Comparison of ENCODE assay signal across 8 cellular contexts in the genomic region with DNA sequence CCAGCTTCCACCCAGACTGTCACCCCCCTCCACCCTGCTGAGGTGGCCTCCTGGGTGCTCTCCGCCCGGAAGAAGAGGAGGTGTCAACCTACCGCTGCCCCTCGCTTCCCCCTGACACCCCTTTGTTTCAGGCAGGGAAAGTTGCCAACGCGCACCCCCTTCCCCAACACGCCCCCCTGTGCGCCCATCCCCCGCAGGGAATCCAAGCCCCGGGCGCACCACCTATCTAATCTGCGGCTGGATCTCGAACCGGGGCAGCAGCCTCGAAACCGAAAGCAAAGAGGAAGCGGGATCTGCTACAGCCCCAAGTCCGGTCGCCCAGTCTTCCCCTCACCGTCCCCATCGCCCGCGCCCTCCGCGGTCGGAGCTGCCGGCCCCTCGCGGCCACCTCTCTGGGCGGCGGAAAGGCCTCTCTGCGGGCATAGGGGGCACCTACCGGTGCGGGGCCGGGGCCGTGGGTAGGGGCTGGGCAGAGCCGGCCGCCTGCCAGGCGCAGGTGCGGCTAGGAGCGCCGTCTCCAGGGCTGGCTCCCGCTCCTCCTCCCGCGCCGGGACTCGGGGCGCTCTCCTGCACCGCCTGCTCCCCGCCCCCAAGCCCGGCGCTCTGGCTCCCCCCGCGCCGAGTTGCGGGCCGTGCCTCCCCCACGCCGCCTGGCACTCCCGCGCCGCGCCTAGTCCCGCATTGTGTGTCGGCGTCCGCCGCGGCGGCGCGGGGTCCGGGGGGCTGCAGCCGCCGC. TPM values are rescaled to one million over a fixed set of nuclear protein-coding genes. Genes with fewer than 3 reads are reported as not detected.
DNase-seq lines count a peak whose midpoint lies in the region; ATAC-seq and TF ChIP-seq lines count a peak whose summit lies in the region.

No MANE protein-coding gene starts in this region.

- H3K18ac ChIP-seq in trophoblast cell (ENCODE audit: low read length): no peak overlapping the region

- no peaks in the 10 kb centered on the region for H3K79me1 ChIP-seq in trophoblast cell (ENCODE audit: low read length)

- peaks cover 27 to 51% of the 10 kb centered on the region in 2 donors for H3K4me1 ChIP-seq in adrenal gland (replicated peaks in 1 of 2)
- peaks cover 2 to 31% (median 12%) of the 10 kb centered on the region in 9 donors for H3K4me1 ChIP-seq in heart right ventricle
- peaks cover 4 to 11% of the 10 kb centered on the region in 2 experiments for H3K4me1 ChIP-seq in trophoblast cell (ENCODE audit: control insufficient read depth in 1 of 2, insufficient read depth in 2 of 2, low read length in 2 of 2)

- H3K36me3 ChIP-seq in adrenal gland (replicated peaks in 1 of 2): no peaks in the 10 kb centered on the region
- no peaks in the 10 kb centered on the region for H3K36me3 ChIP-seq in heart right ventricle
- no peaks in the 10 kb centered on the region for H3K36me3 ChIP-seq in trophoblast cell (ENCODE audit: control insufficient read depth in 1 of 2, insufficient read depth in 2 of 2, low read length in 2 of 2)

- H3K14ac ChIP-seq in trophoblast cell (ENCODE audit: low read length): no peak overlapping the region

- H3K23ac ChIP-seq in trophoblast cell (ENCODE audit: low read length): no peak overlapping the region

- H4K8ac ChIP-seq in trophoblast cell (ENCODE audit: low read depth, low read length): no peak overlapping the region

- no peak for TF ChIP-seq CTCF in GM12864 (IDR thresholded peaks at IDR 0.05; ENCODE audit: low read depth, low read length, missing control alignments)
- no peak for TF ChIP-seq CTCF in adrenal gland (IDR thresholded peaks at IDR 0.05)
- no peak for TF ChIP-seq CTCF in heart right ventricle (IDR thresholded peaks at IDR 0.05)

- no peak overlapping the region for H3K9ac ChIP-seq in trophoblast cell (ENCODE audit: low read length)

- H3K9me3 ChIP-seq in adrenal gland (replicated peaks in 1 of 3): no peaks in the 10 kb centered on the region
- H3K9me3 ChIP-seq in heart right ventricle: no peaks in the 10 kb centered on the region
- no peaks in the 10 kb centered on the region for H3K9me3 ChIP-seq in trophoblast cell (ENCODE audit: insufficient read depth, low read depth, low read length)

- no peak overlapping the region for H2AK5ac ChIP-seq in trophoblast cell (ENCODE audit: low read length)

- peak overlapping the region in 4 of 5 donors; percentile 72 to 91 (median 90) for H3K27ac ChIP-seq in adrenal gland
- H3K27ac ChIP-seq in heart right ventricle: peak overlapping the region in 4 of 10 donors; percentile 35 to 84 (median 55)
- H3K27ac ChIP-seq in trophoblast cell (ENCODE audit: low read depth, low read length): no peak overlapping the region

- H3K4ac ChIP-seq in trophoblast cell (ENCODE audit: low read depth, low read length): no peak overlapping the region

- H3K27me3 ChIP-seq in adrenal gland (no peaks in the 10 kb centered on the region), heart right ventricle (peaks cover 0 to 33% (median 9%) of the 10 kb centered on the region in 7 donors), trophoblast cell (ENCODE audit: insufficient read depth, low read length) (peaks cover 29% of the 10 kb centered on the region)

- intact Hi-C loops in adrenal gland (cut with DNase I): loop anchor here in 1 of 2 donors (5.0 kb wide), 1 partner anchor 88 kb away; no protein-coding TSS in a partner anchor
- intact Hi-C loops in heart right ventricle (cut with DNase I): no loop called here

- TF ChIP-seq POLR2A in adrenal gland (IDR thresholded peaks at IDR 0.05): peak in 1 of 2 donors; percentile 34

- ATAC-seq in HG02759 (IDR thresholded peaks at IDR 0.05; ENCODE audit: unreplicated experiment) (peak; percentile 68), heart right ventricle (peak; percentile 50 to 74 (median 62)), HG02970 (IDR thresholded peaks at IDR 0.05; ENCODE audit: low FRiP score, unreplicated experiment) (no peak)

- DNase-seq in GM12864 (ENCODE audit: low read depth): no peak
- peak; percentile 54 for DNase-seq in RPMI7951 (ENCODE audit: low read depth)
- peak; percentile 34 to 66 (median 58) for DNase-seq in adrenal gland
- DNase-seq in heart right ventricle: peak; percentile 16 to 33
- DNase-seq in trophoblast cell: peak in 1 of 2 donors; percentile 46
- DNase-seq in hippocampal formation (lab: John Stamatoyannopoulos, UW): no peak

- H4K12ac ChIP-seq in trophoblast cell (ENCODE audit: low read depth, low read length): no peak overlapping the region

- H3K4me2 ChIP-seq in trophoblast cell (ENCODE audit: low read length): peak overlapping the region; percentile 82

- H4K91ac ChIP-seq in trophoblast cell (ENCODE audit: low read depth, low read length): no peak overlapping the region

- no peak overlapping the region for H2AFZ ChIP-seq in trophoblast cell (ENCODE audit: insufficient read depth, low read length, poor library complexity)

- H2BK120ac ChIP-seq in trophoblast cell (ENCODE audit: insufficient read depth, low read length, poor library complexity): no peak overlapping the region

- H2BK5ac ChIP-seq in trophoblast cell (ENCODE audit: low read depth, low read length, poor library complexity): no peak overlapping the region

- H3K4me3 ChIP-seq in GM12864 (ENCODE audit: low read depth, low read length) (peak overlapping the region; percentile 69), adrenal gland (peak overlapping the region; percentile 76 to 97 (median 92)), heart right ventricle (peak overlapping the region; percentile 80 to 98 (median 94)), trophoblast cell (ENCODE audit: low read depth, low read length) (peak overlapping the region; percentile 72)

- 0 to 1% (median 0%) methylated on average over 3 to 73 of the region's 75 CpGs for WGBS in adrenal gland, 4 donors
- WGBS in heart right ventricle, 2 donors: 1% methylated on average over 49 to 75 of the region's 75 CpGs
- WGBS in trophoblast cell (ENCODE audit: extremely low coverage, insufficient coverage, insufficient read length): no CpG with 5 or more reads among the region's 75 CpGs

- H3K79me2 ChIP-seq in trophoblast cell (ENCODE audit: control insufficient read depth, insufficient read depth, low read length, poor library complexity): no peaks in the 10 kb centered on the region

- no peak overlapping the region for H2BK12ac ChIP-seq in trophoblast cell (ENCODE audit: low read length)

RNA-seq across cellular contexts. Expression of gene PLEKHH1, which starts 18.3 kb away (rescaled TPM):
- 2.3 and 2.6 TPM in 2 replicates for total RNA-seq in RPMI7951 (2014; rRNA removed; shearing (Covaris generic))
- total RNA-seq in adrenal gland (10 to 100 TPM in 7 of 8 donors, 1 to 10 TPM in 1; 8.3 to 30.6 (median 18.6) TPM), heart right ventricle (1 to 10 TPM; 1.7 to 7.8 (median 3.7) TPM)
- polyA plus RNA-seq in adrenal gland (10 to 100 TPM; 19.3 to 50.4 (median 28.0) TPM), heart right ventricle (10 to 100 TPM in 1 of 2 donors, 1 to 10 TPM in 1; 2.3 to 14.8 TPM)
- polyA plus RNA-seq in trophoblast cell (2013): 5.5 and 5.9 TPM in 2 replicates

RNA-seq across cellular contexts. Expression of gene TMEM229B, which starts 26.3 kb away (rescaled TPM):
- 3.7 TPM in 2 replicates for total RNA-seq in RPMI7951 (2014; rRNA removed; shearing (Covaris generic))
- 10 to 100 TPM; 27.8 to 63.9 (median 40.1) TPM for total RNA-seq in adrenal gland
- 10 to 100 TPM in 2 of 3 donors, 1 to 10 TPM in 1; 5.7 to 31.9 (median 12.0) TPM for polyA plus RNA-seq in adrenal gland
- total RNA-seq in heart right ventricle: 1 to 10 TPM in 9 of 10 donors, under 1 TPM in 1; 1.00 to 5.9 (median 1.7) TPM
- polyA plus RNA-seq in heart right ventricle: under 1 TPM; 0.51 to 0.68 TPM
- 0.08 TPM in 2 replicates for polyA plus RNA-seq in trophoblast cell (2013)

Comparison
In these comparisons a context has a peak if more than half of its experiments do, and no peak if none do; other contexts are left out.
1. DNase-seq: peak in RPMI7951 (single experiment), adrenal gland (7 of 7) and heart right ventricle (2 of 2); none in GM12864 (single experiment) and hippocampal formation (0 of 2).
2. Peak in every context shown above with its lines, with median percentiles within 50 percentile points of each other: H3K4me3 ChIP-seq.